ENCODE assay signal across 15 cellular contexts in the genomic region with DNA sequence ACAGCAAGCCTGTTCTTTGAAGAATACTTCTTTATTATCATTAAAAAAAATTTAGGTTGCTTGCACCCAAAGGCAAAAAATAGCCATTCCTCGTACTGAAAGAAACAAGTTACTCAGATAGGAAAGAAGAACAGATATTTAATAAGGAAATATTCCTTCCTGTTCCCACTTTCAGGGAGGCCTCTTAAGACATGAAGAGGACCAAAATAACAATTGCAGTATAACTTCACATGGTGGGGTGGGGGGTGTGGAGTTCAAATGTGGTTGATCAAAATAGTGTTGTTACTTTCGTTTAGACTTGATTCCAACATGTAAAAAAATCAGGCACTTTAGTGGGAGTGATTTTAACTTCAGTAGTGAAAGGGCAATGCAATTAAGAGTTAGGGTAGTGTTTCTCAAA. TPM values are rescaled to one million over a fixed set of nuclear protein-coding genes. Genes with fewer than 3 reads are reported as not detected.
DNase-seq lines count a peak whose midpoint lies in the region; ATAC-seq, FAIRE-seq and TF ChIP-seq lines count a peak whose summit lies in the region.
"Had no signal": no experiment of that assay in that cellular context is flagged by ENCODE, and none has a peak within 500 bp of the region (broad histone marks: within the 10 kb centered on the region; RNA-seq: fewer than 3 reads in every experiment).

No MANE protein-coding gene starts in this region.

- peak overlapping the region; percentile 83 for H3K27ac Mint-ChIP-seq in activated T-cell treated with anti-CD3 and anti-CD28 coated beads, Interleukin-2, amount 50 U/mL, for 72 hours

- no peak for TF ChIP-seq POLR2A in GM12878 (IDR thresholded peaks at IDR 0.05; ENCODE audit: low read depth, low read length)
- no peak for TF ChIP-seq POLR2A in Peyer's patch (IDR thresholded peaks at IDR 0.05)

- TF ChIP-seq CTCF in OCI-LY7 (conservative IDR thresholded peaks at IDR 0.05; ENCODE audit: low read length) (no peak), GM12878 (IDR thresholded peaks at IDR 0.05 in 2 of 3, conservative IDR thresholded peaks at IDR 0.05 in 1 of 3; ENCODE audit: control insufficient read depth in 2 of 3, extremely low read depth in 1 of 3, insufficient read depth in 1 of 3, low read depth in 3 of 3, low read length in 3 of 3) (no peak), Peyer's patch (IDR thresholded peaks at IDR 0.05) (no peak)

- BruUV-seq in OCI-LY7 (replicated peaks; lab: Mats Ljungman, UMichigan) (TSS peak; percentile 77), GM12878 (replicated peaks; lab: Mats Ljungman, UMichigan) (no TSS peak)

- H3K9me2 ChIP-seq in OCI-LY7 (ENCODE audit: insufficient read depth, low read length) = no peaks in the 10 kb centered on the region

- in situ Hi-C loops in GM12878 (cut with MboI) = no loop called here

- WGBS in GM12878 (ENCODE audit: insufficient coverage, insufficient replicate concordance, low lambda C conversion rate, missing lambda C conversion rate) = 5% methylated on average over 2 of the region's 2 CpGs

- peaks cover 10% of the 10 kb centered on the region for H3K27me3 Mint-ChIP-seq in activated T-cell treated with anti-CD3 and anti-CD28 coated beads, Interleukin-2, amount 50 U/mL, for 72 hours (ENCODE audit: low read depth)

- H3K9me3 Mint-ChIP-seq in activated T-cell treated with anti-CD3 and anti-CD28 coated beads, Interleukin-2, amount 50 U/mL, for 72 hours = no peaks in the 10 kb centered on the region

- H3K4me1 ChIP-seq in OCI-LY7 (ENCODE audit: insufficient read depth, low read length, poor library complexity, severe bottlenecking) (peaks cover 66% of the 10 kb centered on the region), GM12878 (ENCODE audit: control insufficient read depth, insufficient read depth, low read length) (peaks cover 71% of the 10 kb centered on the region), subcutaneous abdominal adipose tissue (ENCODE audit: control insufficient read depth in 5 of 5, insufficient read depth in 5 of 5, low read length in 5 of 5) (peaks cover 13 to 85% (median 84%) of the 10 kb centered on the region in 5 donors), Peyer's patch (peaks cover 0 to 29% (median 14%) of the 10 kb centered on the region in 4 donors)

- POLR2A ChIA-PET in OCI-LY7 (lab: Charles Lee) (interaction anchor here (0.7 to 5.1 kb wide), 11 partner anchors 31 to 811 kb away, joined by 3 to 82 read pairs (median 12); a partner anchor contains a TSS), GM12878 (lab: Charles Lee) (no interaction called here)

- ATAC-seq in activated T-cell treated with anti-CD3 and anti-CD28 coated beads, Interleukin-2, amount 50 U/mL, for 72 hours (replicated peaks in 1 of 2) = no peak
- ATAC-seq in GM12878 = no peak

- no peak for FAIRE-seq in GM12878 (lab: Jason Lieb, UNC)

- SMC1A ChIA-PET in GM12878 (lab: Charles Lee; ENCODE audit: uncharacterized antibody, unreplicated experiment) = interaction anchor here (1.6 to 2.9 kb wide), 3 partner anchors 32 to 191 kb away, joined by 8 to 24 read pairs (median 12); no protein-coding TSS in a partner anchor

- H3K4me1 Mint-ChIP-seq in activated T-cell treated with anti-CD3 and anti-CD28 coated beads, Interleukin-2, amount 50 U/mL, for 72 hours (ENCODE audit: low read depth) = peaks cover 83% of the 10 kb centered on the region

- RAD21 ChIA-PET in GM12878 (lab: Charles Lee; ENCODE audit: unreplicated experiment) = interaction anchor here (0.7 kb wide), 1 partner anchor 38 kb away, joined by 3 read pairs; no protein-coding TSS in a partner anchor

- CTCF ChIA-PET in OCI-LY7 (lab: Charles Lee; ENCODE audit: unreplicated experiment) (interaction anchor here (3.1 kb wide), 1 partner anchor 40 kb away, joined by 24 read pairs; no protein-coding TSS in a partner anchor), GM12878 (lab: Yijun Ruan, JAX) (interaction anchor here (1.5 kb wide), 2 partner anchors 38 to 183 kb away, joined by 4 read pairs; no protein-coding TSS in a partner anchor)

- H3K4me3 ChIP-seq in OCI-LY7 (ENCODE audit: low read depth, low read length, poor library complexity, severe bottlenecking) = peak overlapping the region; percentile 85
- H3K4me3 ChIP-seq in GM12878 = no peak overlapping the region
- peak overlapping the region; percentile 90 to 96 (median 93) for H3K4me3 ChIP-seq in subcutaneous abdominal adipose tissue (ENCODE audit: low read depth in 1 of 5, low read length in 5 of 5)
- no peak overlapping the region for H3K4me3 ChIP-seq in Peyer's patch

- H3K27ac ChIP-seq in OCI-LY7 (ENCODE audit: low read depth, low read length, poor library complexity, severe bottlenecking) (peak overlapping the region; percentile 95), GM12878 (ENCODE audit: control insufficient read depth, insufficient read depth) (peak overlapping the region; percentile 10; the same call in 1 of the 2 replicates), subcutaneous abdominal adipose tissue (ENCODE audit: low read depth, low read length) (peak overlapping the region; percentile 97), Peyer's patch (no peak overlapping the region)
- H3K27ac ChIP-seq: epithelial cell of prostate, GM23248 had no signal

- DNase-seq in activated T-cell treated with anti-CD3 and anti-CD28 coated beads, Interleukin-2, amount 50 U/mL, for 72 hours = no peak
- no peak for DNase-seq in activated T-cell treated with anti-CD3 and anti-CD28 coated beads, Interleukin-2, amount 50 U/mL, for 1 hour
- DNase-seq in OCI-LY7 (ENCODE audit: low spot score) (no peak), GM12878 (ENCODE audit: low read depth, low spot score) (no peak), activated gamma-delta T cell (lab: John Stamatoyannopoulos, UW) (no peak), iPS-NIHi7 (ENCODE audit: extremely low spot score) (no peak), Peyer's patch (no peak)
- DNase-seq: activated CD8-positive, alpha-beta memory T cell treated with anti-CD3 and anti-CD28 coated beads for 24 hours; glutamatergic neuron; GM23248; kidney glomerular epithelial cell; NCI-H2081 treated with DMSO at 0.1 percent for 48 hours; NCI-H748 treated with DMSO at 0.1 percent for 48 hours had no signal

- H3K36me3 ChIP-seq in OCI-LY7 (ENCODE audit: insufficient read depth, low read length) (peaks cover 74% of the 10 kb centered on the region), GM12878 (ENCODE audit: control insufficient read depth in 2 of 2, insufficient read depth in 2 of 2, low read length in 1 of 2) (no peaks in the 10 kb centered on the region; a peak in 1 of 4 replicates), subcutaneous abdominal adipose tissue (ENCODE audit: control insufficient read depth in 5 of 5, insufficient read depth in 5 of 5, low read length in 5 of 5) (peaks cover 19 to 47% (median 38%) of the 10 kb centered on the region in 5 donors), Peyer's patch (no peaks in the 10 kb centered on the region)

- H2AFZ ChIP-seq in OCI-LY7 (ENCODE audit: low read length) = no peak overlapping the region
- no peak overlapping the region for H2AFZ ChIP-seq in GM12878 (ENCODE audit: control insufficient read depth, low read depth, low read length)
- H2AFZ ChIP-seq: GM23248 had no signal

- intact Hi-C loops in OCI-LY7 (cut with micrococcal nuclease; ENCODE audit: unreplicated experiment) (loop anchor here (1.0 to 10.0 kb wide), 5 partner anchors 41 to 814 kb away; a partner anchor contains a TSS), GM12878 (cut with micrococcal nuclease; ENCODE audit: unreplicated experiment) (no loop called here)

- TF ChIP-seq RAD21 in GM12878 (IDR thresholded peaks at IDR 0.05; ENCODE audit: insufficient read depth, low read depth, low read length) = no peak

- peaks cover 5% of the 10 kb centered on the region; the same call in 1 of the 2 replicates for H4K20me1 ChIP-seq in OCI-LY7 (ENCODE audit: insufficient read depth, low read length)
- no peaks in the 10 kb centered on the region for H4K20me1 ChIP-seq in GM12878 (ENCODE audit: control insufficient read depth, insufficient read depth)

- no peak for TF ChIP-seq EP300 in GM12878 (IDR thresholded peaks at IDR 0.05; ENCODE audit: borderline replicate concordance in 1 of 2, control insufficient read depth in 1 of 2, low read depth in 2 of 2, low read length in 2 of 2)

- H3K27me3 ChIP-seq in GM12878 (replicated peaks in 1 of 2; ENCODE audit: control insufficient read depth in 2 of 2, insufficient read depth in 2 of 2, low read length in 1 of 2) (peaks cover 0 to 7% of the 10 kb centered on the region in 2 experiments; a peak in 2 of 4 replicates), subcutaneous abdominal adipose tissue (ENCODE audit: control insufficient read depth in 5 of 5, insufficient read depth in 4 of 5, low read length in 5 of 5) (no peaks in the 10 kb centered on the region), Peyer's patch (peaks cover 0 to 6% of the 10 kb centered on the region in 2 donors)

- H3K79me2 ChIP-seq in OCI-LY7 (ENCODE audit: insufficient read depth, low read depth, low read length) (peaks cover 81% of the 10 kb centered on the region), GM12878 (ENCODE audit: control insufficient read depth, insufficient read depth, low read length) (peaks cover 2% of the 10 kb centered on the region; the same call in 1 of the 2 replicates)

- peaks cover 13 to 14% of the 10 kb centered on the region in 2 donors for H3K36me3 Mint-ChIP-seq in activated T-cell treated with anti-CD3 and anti-CD28 coated beads, Interleukin-2, amount 50 U/mL, for 72 hours (ENCODE audit: insufficient read depth in 2 of 2)

- H3K4me3 Mint-ChIP-seq in activated T-cell treated with anti-CD3 and anti-CD28 coated beads, Interleukin-2, amount 50 U/mL, for 72 hours = peak overlapping the region; percentile 93

- no peaks in the 10 kb centered on the region for H3K9me3 ChIP-seq in OCI-LY7 (ENCODE audit: low read length)
- no peaks in the 10 kb centered on the region for H3K9me3 ChIP-seq in GM12878 (replicated peaks; ENCODE audit: control insufficient read depth, insufficient read depth, low read length)
- H3K9me3 ChIP-seq in subcutaneous abdominal adipose tissue (ENCODE audit: control insufficient read depth in 5 of 5, low read length in 5 of 5) = no peaks in the 10 kb centered on the region
- H3K9me3 ChIP-seq in Peyer's patch = no peaks in the 10 kb centered on the region

- H3K9ac ChIP-seq in GM12878 (ENCODE audit: control insufficient read depth, insufficient read depth, low read length) (no peak overlapping the region), subcutaneous abdominal adipose tissue (ENCODE audit: low read length in 5 of 5) (peak overlapping the region in 1 of 5 donors; percentile 21)
- H3K9ac ChIP-seq: GM23248 had no signal

- H3K4me2 ChIP-seq in OCI-LY7 (ENCODE audit: low read length) (peak overlapping the region; percentile 94), GM12878 (ENCODE audit: control insufficient read depth, insufficient read depth) (no peak overlapping the region; the same call in 1 of the 2 replicates)

RNA-seq across cellular contexts. Expression of a gene that starts 3.6 kb away (rescaled TPM):
- 100 to 1,000 TPM in 1 of 2 donors, 10 to 100 TPM in 1; 85.1 to 111 TPM for total RNA-seq in activated T-cell treated with anti-CD3 and anti-CD28 coated beads, Interleukin-2, amount 50 U/mL, for 72 hours
- total RNA-seq in OCI-LY7 (2014; rRNA removed; shearing (Covaris generic)) = 219 and 274 TPM in 2 replicates
- total RNA-seq in OCI-LY7 (2022) = 89.5 and 101 TPM in 2 replicates
- total RNA-seq in GM12878 (2013; cell fraction: nucleolus; rRNA removed) = not detected in 2 replicates
- total RNA-seq in GM12878 (2014; rRNA removed) = 14.6 and 19.4 TPM in 2 replicates
- total RNA-seq in GM12878 (2014; rRNA removed; fragmentation: Illumina TruSeq; extraction: Trizol) = 10.0 and 11.6 TPM in 2 replicates
- total RNA-seq in GM12878 (2021) = 10.0 and 10.5 TPM in 2 replicates
- 4.5 TPM for polyA plus RNA-seq in GM12878 (2011; ENCODE audit: low read depth)
- polyA plus RNA-seq in GM12878 (2011; rRNA removed) = 0.36 and 0.41 TPM in 2 replicates
- polyA plus RNA-seq in GM12878 (2011; cell fraction: cytosol; rRNA removed) = 0.39 and 0.42 TPM in 2 replicates
- polyA plus RNA-seq in GM12878 (2011; cell fraction: nucleus; rRNA removed) = 0.12 and 0.54 TPM in 2 replicates
- polyA plus RNA-seq in GM12878 (2012) = 6.6 and 11.5 TPM in 2 replicates
- 8.2 and 9.6 TPM in 2 replicates for polyA plus RNA-seq in GM12878 (2014; fragmentation: Illumina TruSeq; extraction: Trizol)
- 1 to 10 TPM; 6.2 to 9.8 TPM for polyA plus RNA-seq in GM12878 (2014; fragmentation: Nextera tagmentation; extraction: Ambion mirVana)
- 16.8 and 18.1 TPM in 2 replicates for polyA plus RNA-seq in GM12878 (2014; rRNA removed)
- 10 to 100 TPM in 1 of 2 experiments, 1 to 10 TPM in 1; 5.6 to 11.9 TPM for polyA plus RNA-seq in GM12878 (2016; fragmentation: Nextera tagmentation; extraction: Ambion mirVana)
- not detected in 2 replicates for polyA minus RNA-seq in GM12878 (2011; rRNA and poly(A)+ RNA removed)
- not detected in 2 replicates for polyA minus RNA-seq in GM12878 (2011; cell fraction: cytosol; rRNA and poly(A)+ RNA removed)
- not detected in 2 replicates for polyA minus RNA-seq in GM12878 (2011; cell fraction: nucleus; rRNA and poly(A)+ RNA removed)
- 10 to 100 TPM in 2 of 4 donors, 1 to 10 TPM in 2; 4.6 to 65.2 (median 10.8) TPM for total RNA-seq in Peyer's patch

Comparison
In these comparisons a context has a peak if more than half of its experiments do, and no peak if none do; other contexts are left out.
1. H3K27ac ChIP-seq: peak in OCI-LY7 (single experiment), GM12878 (single experiment) and subcutaneous abdominal adipose tissue (single experiment); none in Peyer's patch (0 of 4).
2. H3K4me3 ChIP-seq: peak in OCI-LY7 (single experiment) and subcutaneous abdominal adipose tissue (5 of 5); none in GM12878 (single experiment) and Peyer's patch (0 of 4).